Comparison of ENCODE assay signal across 12 cellular contexts in the genomic region with DNA sequence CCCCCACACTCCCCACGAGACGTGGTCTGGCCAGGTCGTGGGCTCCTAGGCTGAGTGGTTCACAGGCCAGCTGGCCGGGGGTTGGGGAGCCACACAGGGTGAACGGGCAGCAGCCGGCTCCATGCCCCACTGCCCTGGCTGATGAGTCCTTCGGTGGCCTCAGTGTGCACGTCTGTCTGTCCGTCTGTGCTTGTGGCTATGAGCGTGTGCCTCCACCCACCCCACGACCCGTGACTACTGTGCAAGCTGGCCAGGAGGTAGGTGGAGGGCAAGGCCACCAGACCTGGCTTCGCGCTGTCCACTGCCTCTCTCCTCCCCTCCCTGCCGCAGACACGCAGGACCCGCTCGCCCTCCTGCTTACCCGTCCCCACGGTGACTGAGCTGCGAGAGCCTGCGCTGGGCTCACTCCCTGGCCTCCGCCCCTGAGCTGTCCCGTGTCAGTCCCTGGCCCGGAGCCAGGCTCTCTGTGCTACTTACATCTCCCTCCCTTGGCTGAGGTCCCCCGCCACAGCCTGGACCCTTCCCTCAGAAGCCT. TPM values are rescaled to one million over a fixed set of nuclear protein-coding genes. Genes with fewer than 3 reads are reported as not detected.
DNase-seq lines count a peak whose midpoint lies in the region; ATAC-seq, FAIRE-seq and TF ChIP-seq lines count a peak whose summit lies in the region.
"Had no signal": no experiment of that assay in that cellular context is flagged by ENCODE, and none has a peak within 500 bp of the region (broad histone marks: within the 10 kb centered on the region; RNA-seq: fewer than 3 reads in every experiment).

No MANE protein-coding gene starts in this region.

- H3K4me1 ChIP-seq in IMR-90 (ENCODE audit: control insufficient read depth, insufficient read depth, low read length) (peaks cover 7% of the 10 kb centered on the region; the same call in 1 of the 2 replicates), esophagus muscularis mucosa (peaks cover 13 to 20% (median 16%) of the 10 kb centered on the region in 4 donors), HepG2 (ENCODE audit: insufficient read depth, low read length) (peaks cover 28% of the 10 kb centered on the region), stomach (peaks cover 0 to 17% (median 7%) of the 10 kb centered on the region in 4 donors)

- H4K91ac ChIP-seq in IMR-90 (ENCODE audit: insufficient read depth, low read depth, low read length): no peak overlapping the region

- H3K4me3 ChIP-seq in IMR-90 (ENCODE audit: insufficient read depth, low read depth, low read length): no peak overlapping the region
- H3K4me3 ChIP-seq in esophagus muscularis mucosa: no peak overlapping the region
- H3K4me3 ChIP-seq in HepG2 (replicated peaks in 1 of 3; ENCODE audit: insufficient read depth in 1 of 3, low read depth in 2 of 3, low read length in 3 of 3): no peak overlapping the region
- H3K4me3 ChIP-seq in stomach: no peak overlapping the region

- intact Hi-C loops in IMR-90 (cut with micrococcal nuclease): no loop called here
- intact Hi-C loops in esophagus muscularis mucosa (cut with DNase I): no loop called here
- intact Hi-C loops in HepG2 (cut with micrococcal nuclease; ENCODE audit: unreplicated experiment): no loop called here
- intact Hi-C loops in stomach (cut with DNase I; ENCODE audit: low total_unique reads): no loop called here

- no peak overlapping the region for H3K18ac ChIP-seq in IMR-90 (ENCODE audit: low read depth, low read length)

- H4K20me1 ChIP-seq in IMR-90 (ENCODE audit: insufficient read depth, low read length) (no peaks in the 10 kb centered on the region; the same call in none of the 2 replicates), HepG2 (ENCODE audit: insufficient read depth, low read length) (no peaks in the 10 kb centered on the region)

- no peak overlapping the region for H2BK5ac ChIP-seq in IMR-90 (ENCODE audit: low read depth, low read length, poor library complexity, severe bottlenecking)

- BruUV-seq in IMR-90 (replicated peaks; lab: Mats Ljungman, UMichigan) (no TSS peak), HepG2 (replicated peaks; lab: Mats Ljungman, UMichigan) (no TSS peak)

- peak overlapping the region; percentile 89 for H2AK9ac ChIP-seq in IMR-90 (replicated peaks; ENCODE audit: low read depth, low read length, poor library complexity)

- no peak for TF ChIP-seq EP300 in esophagus muscularis mucosa (IDR thresholded peaks at IDR 0.05)
- TF ChIP-seq EP300 in HepG2 (IDR thresholded peaks at IDR 0.05; ENCODE audit: low read depth in 2 of 2, low read length in 2 of 2): no peak
- TF ChIP-seq EP300 in HepG2 (CRISPR knock-in tag; IDR thresholded peaks at IDR 0.05; ENCODE audit: borderline replicate concordance): no peak
- TF ChIP-seq EP300 in stomach (IDR thresholded peaks at IDR 0.05): no peak

- H3K27ac ChIP-seq in IMR-90 (ENCODE audit: insufficient read depth, low read length) (no peak overlapping the region), esophagus muscularis mucosa (replicated peaks in 1 of 4) (peak overlapping the region; percentile 30 to 67 (median 58)), HepG2 (ENCODE audit: extremely low read length, insufficient read depth, low read length) (no peak overlapping the region), stomach (peak overlapping the region in 3 of 5 donors; percentile 2 to 38 (median 21))

- H4K8ac ChIP-seq in IMR-90 (ENCODE audit: low read depth in 2 of 2, low read length in 2 of 2): no peak overlapping the region

- H3K4me2 ChIP-seq in IMR-90 (ENCODE audit: low read depth, low read length): no peak overlapping the region
- H3K4me2 ChIP-seq in HepG2 (ENCODE audit: low read depth, low read length): no peak overlapping the region

- H2AFZ ChIP-seq in IMR-90 (replicated peaks; ENCODE audit: low read length, poor library complexity): no peak overlapping the region
- H2AFZ ChIP-seq in HepG2 (ENCODE audit: low read length): no peak overlapping the region

- TF ChIP-seq POLR2A in IMR-90 (IDR thresholded peaks at IDR 0.05; ENCODE audit: low read depth, low read length) (no peak), esophagus muscularis mucosa (IDR thresholded peaks at IDR 0.05; ENCODE audit: low read depth) (no peak), HepG2 (IDR thresholded peaks at IDR 0.05; ENCODE audit: insufficient read depth in 1 of 2, low read depth in 2 of 2, low read length in 2 of 2) (no peak), stomach (IDR thresholded peaks at IDR 0.05) (no peak)

- no peak overlapping the region for H3K14ac ChIP-seq in IMR-90 (replicated peaks; ENCODE audit: low read depth, low read length)

- in situ Hi-C loops in IMR-90 (cut with MboI; ENCODE audit: low sequenced_read_pairs): no loop called here
- in situ Hi-C loops in HepG2 (cut with HindIII; ENCODE audit: extremely low pct_ligation_motif_present, low pct_unique_long_range_greater_than_20kb): no loop called here

- H3K4ac ChIP-seq in IMR-90 (ENCODE audit: low read depth, low read length): peak overlapping the region; percentile 16; the same call in 1 of the 2 replicates

- no peak overlapping the region for H4K5ac ChIP-seq in IMR-90 (ENCODE audit: low read depth, low read length)

- TF ChIP-seq CTCF in IMR-90 (conservative IDR thresholded peaks at IDR 0.05; ENCODE audit: low read depth, low read length): no peak
- no peak for TF ChIP-seq CTCF in esophagus muscularis mucosa (IDR thresholded peaks at IDR 0.05)
- no peak for TF ChIP-seq CTCF in HepG2 (CRISPR knock-in tag; IDR thresholded peaks at IDR 0.05)
- TF ChIP-seq CTCF in stomach (IDR thresholded peaks at IDR 0.05): no peak

- peak; percentile 19 for DNase-seq in IMR-90
- no peak for DNase-seq in esophagus muscularis mucosa (ENCODE audit: extremely low spot score)
- DNase-seq in HepG2 (ENCODE audit: low spot score): no peak
- peak; percentile 49 for DNase-seq in stomach
- DNase-seq in SW480 (ENCODE audit: low spot score): no peak
- DNase-seq in NCI-H187 (lab: John Stamatoyannopoulos, UW): no peak
- DNase-seq: activated B cell treated with CpG ODN at 0.5 μM for 24 hours; activated naive CD8-positive, alpha-beta T cell treated with anti-CD3 and anti-CD28 coated beads for 36 hours; activated T-cell treated with anti-CD3 and anti-CD28 coated beads for 4 hours; naive B cell had no signal

- POLR2A ChIA-PET in IMR-90 (lab: Charles Lee; ENCODE audit: unreplicated experiment) (no interaction called here), HepG2 (lab: Yijun Ruan, JAX) (interaction anchor here (0.7 to 1.3 kb wide), 2 partner anchors 24 to 46 kb away, joined by 3 read pairs; a partner anchor contains a TSS)

- H2BK120ac ChIP-seq in IMR-90 (ENCODE audit: low read depth, low read length): no peak overlapping the region

- H3K79me2 ChIP-seq in HepG2 (ENCODE audit: insufficient read depth, low read length): no peaks in the 10 kb centered on the region

- H3K9ac ChIP-seq in IMR-90 (ENCODE audit: low read depth, low read length): no peak overlapping the region
- H3K9ac ChIP-seq in HepG2 (ENCODE audit: insufficient read depth, low read depth, low read length): no peak overlapping the region

- H3K9me1 ChIP-seq in IMR-90 (ENCODE audit: insufficient read depth, low read length): no peaks in the 10 kb centered on the region; the same call in 1 of the 2 replicates

- CTCF ChIA-PET in IMR-90 (lab: Yijun Ruan, JAX): no interaction called here
- CTCF ChIA-PET in HepG2 (lab: Yijun Ruan, JAX; ENCODE audit: low intra/inter-chr PET ratio, low total read pairs): no interaction called here

- no peak overlapping the region for H2BK15ac ChIP-seq in IMR-90 (ENCODE audit: low read depth, low read length)

- no peak overlapping the region for H2BK20ac ChIP-seq in IMR-90 (ENCODE audit: low read depth, low read length)

- peak; percentile 19 for ATAC-seq in IMR-90 (ENCODE audit: low read depth)
- no peak for ATAC-seq in HepG2
- no peak for ATAC-seq in HG03196 (IDR thresholded peaks at IDR 0.05; ENCODE audit: unreplicated experiment)
- ATAC-seq in GM18861 (IDR thresholded peaks at IDR 0.05; ENCODE audit: unreplicated experiment): no peak

- 50% methylated on average over 10 of the region's 26 CpGs; no CpG with 5 or more reads in 1 of the 2 experiments for WGBS in IMR-90 (ENCODE audit: extremely low coverage in 2 of 2, insufficient read length in 1 of 2), 2 experiments
- 61% methylated on average over 26 of the region's 26 CpGs for WGBS in esophagus muscularis mucosa
- 91% methylated on average over 14 of the region's 26 CpGs for WGBS in HepG2 (ENCODE audit: low lambda C conversion rate)
- WGBS in stomach, 5 donors: 56 to 75% (median 72%) methylated on average over 21 to 26 of the region's 26 CpGs

- dilution Hi-C loops in IMR-90 (cut with HindIII; ENCODE audit: low sequenced_read_pairs, unreplicated experiment): no loop called here

- H3K23ac ChIP-seq in IMR-90 (ENCODE audit: low read depth, low read length): no peak overlapping the region

- FAIRE-seq in HepG2 (lab: Jason Lieb, UNC): no peak

- H2AK5ac ChIP-seq in IMR-90 (ENCODE audit: low read depth, low read length): no peak overlapping the region

- peaks cover under 1 to 34% of the 10 kb centered on the region in 2 experiments for H3K79me1 ChIP-seq in IMR-90 (ENCODE audit: low read depth in 1 of 2, low read length in 2 of 2)

- H3K56ac ChIP-seq in IMR-90 (ENCODE audit: extremely low read depth, insufficient read depth, low read length): no peak overlapping the region

- TF ChIP-seq RAD21 in IMR-90 (IDR thresholded peaks at IDR 0.05; ENCODE audit: low read length) (no peak), HepG2 (CRISPR knock-in tag; IDR thresholded peaks at IDR 0.05) (no peak)

- H3K27me3 ChIP-seq in IMR-90 (ENCODE audit: control insufficient read depth, insufficient read depth, low read length) (no peaks in the 10 kb centered on the region), esophagus muscularis mucosa (no peaks in the 10 kb centered on the region), HepG2 (ENCODE audit: control insufficient read depth in 1 of 2, insufficient read depth in 2 of 2, low read length in 2 of 2) (no peaks in the 10 kb centered on the region), stomach (no peaks in the 10 kb centered on the region)

- H3K9me3 ChIP-seq in IMR-90 (ENCODE audit: control insufficient read depth, insufficient read depth, low read length): no peaks in the 10 kb centered on the region
- H3K9me3 ChIP-seq in esophagus muscularis mucosa: no peaks in the 10 kb centered on the region
- H3K9me3 ChIP-seq in HepG2 (ENCODE audit: low read length): no peaks in the 10 kb centered on the region
- H3K9me3 ChIP-seq in stomach: no peaks in the 10 kb centered on the region

- H3K36me3 ChIP-seq in IMR-90 (ENCODE audit: control insufficient read depth, insufficient read depth, low read length): peaks cover 69% of the 10 kb centered on the region
- peaks cover 0 to 62% (median 46%) of the 10 kb centered on the region in 4 donors for H3K36me3 ChIP-seq in esophagus muscularis mucosa
- H3K36me3 ChIP-seq in HepG2 (replicated peaks in 1 of 2; ENCODE audit: control insufficient read depth in 1 of 2, insufficient read depth in 2 of 2, low read length in 2 of 2): peaks cover 4 to 14% of the 10 kb centered on the region in 2 experiments; a peak in 4 of 5 replicates
- H3K36me3 ChIP-seq in stomach: peaks cover 26 to 55% (median 54%) of the 10 kb centered on the region in 4 donors

RNA-seq across cellular contexts. Expression of a gene that starts 14.1 kb away (rescaled TPM):
- total RNA-seq in IMR-90 (2012; rRNA removed) (2.5 and 2.8 TPM in 2 replicates), esophagus muscularis mucosa (10 to 100 TPM in 1 of 4 donors, 1 to 10 TPM in 3; 2.9 to 12.4 (median 7.1) TPM), HepG2 (2016; rRNA removed; fragmentation: Illumina TruSeq; extraction: Trizol) (0.11 and 0.17 TPM in 2 replicates), stomach (1 to 10 TPM in 3 of 5 donors, under 1 TPM in 1, not detected in 1; 0.89 to 6.5 (median 1.4) TPM)
- polyA plus RNA-seq in IMR-90 (2012; rRNA removed) (23.1 and 26.3 TPM in 2 replicates), HepG2 (2011; rRNA removed) (0.26 and 0.47 TPM in 2 replicates), stomach (1 to 10 TPM; 1.8 to 5.5 (median 2.8) TPM)
- 13.8 and 28.0 TPM in 2 replicates for polyA plus RNA-seq in IMR-90 (2012; cell fraction: cytosol; rRNA removed)
- polyA plus RNA-seq in IMR-90 (2012; cell fraction: nucleus; rRNA removed; ENCODE audit: low replicate concordance): 55.2 and 128 TPM in 2 replicates
- total RNA-seq in HepG2 (2016; cell fraction: cytosol; rRNA removed; fragmentation: Illumina TruSeq; extraction: Trizol; ENCODE audit: low read depth): 0.18 TPM in 1 of 2 replicates, not detected in the other
- 0.12 and 0.28 TPM in 2 replicates for total RNA-seq in HepG2 (2016; cell fraction: insoluble cytoplasmic fraction; rRNA removed; fragmentation: Illumina TruSeq; extraction: Trizol)
- 0.07 and 0.09 TPM in 2 replicates for total RNA-seq in HepG2 (2016; cell fraction: membrane; rRNA removed; fragmentation: Illumina TruSeq; extraction: Trizol)
- total RNA-seq in HepG2 (2016; cell fraction: nucleus; rRNA removed; fragmentation: Illumina TruSeq; extraction: Trizol): not detected in 2 replicates
- polyA plus RNA-seq in HepG2 (2011; cell fraction: cytosol; rRNA removed): 0.24 and 0.38 TPM in 2 replicates
- polyA plus RNA-seq in HepG2 (2011; cell fraction: nucleus; rRNA removed): 0.96 and 1.1 TPM in 2 replicates
- 0.16 and 0.33 TPM in 2 replicates for polyA plus RNA-seq in HepG2 (2012)
- 0.03 and 0.05 TPM in 2 replicates for polyA plus RNA-seq in HepG2 (2016; cell fraction: cytosol; fragmentation: Illumina TruSeq; extraction: Trizol; ENCODE audit: low read depth)
- polyA plus RNA-seq in HepG2 (2016; cell fraction: insoluble cytoplasmic fraction; fragmentation: Illumina TruSeq; extraction: Trizol; ENCODE audit: low read depth): 0.41 TPM in 1 of 2 replicates, not detected in the other
- polyA plus RNA-seq in HepG2 (2016; cell fraction: membrane; fragmentation: Illumina TruSeq; extraction: Trizol; ENCODE audit: low read depth): 0.08 and 0.15 TPM in 2 replicates
- 0.22 and 0.27 TPM in 2 replicates for polyA plus RNA-seq in HepG2 (2016; cell fraction: nucleus; fragmentation: Illumina TruSeq; extraction: Trizol; ENCODE audit: insufficient read depth, low read depth)
- 0.40 and 0.82 TPM in 2 replicates for polyA minus RNA-seq in HepG2 (2011; rRNA and poly(A)+ RNA removed; ENCODE audit: low replicate concordance)
- polyA minus RNA-seq in HepG2 (2011; cell fraction: cytosol; rRNA and poly(A)+ RNA removed): 0.26 and 0.40 TPM in 2 replicates
- polyA minus RNA-seq in HepG2 (2011; cell fraction: nucleus; rRNA and poly(A)+ RNA removed): 0.12 and 0.13 TPM in 2 replicates
- total RNA-seq: activated B cell treated with CpG ODN at 0.5 μM for 24 hours; activated naive CD8-positive, alpha-beta T cell treated with anti-CD3 and anti-CD28 coated beads for 36 hours had no signal

RNA-seq across cellular contexts. Expression of a gene that starts 14.7 kb away (rescaled TPM):
- total RNA-seq in IMR-90 (2012; rRNA removed) (22.2 and 22.8 TPM in 2 replicates), esophagus muscularis mucosa (10 to 100 TPM; 37.4 to 54.2 (median 39.3) TPM), HepG2 (2016; rRNA removed; fragmentation: Illumina TruSeq; extraction: Trizol) (17.8 and 23.0 TPM in 2 replicates), stomach (100 to 1,000 TPM in 1 of 5 donors, 10 to 100 TPM in 4; 15.2 to 131 (median 41.9) TPM)
- polyA plus RNA-seq in IMR-90 (2012; rRNA removed) (92.8 and 103 TPM in 2 replicates), HepG2 (2011; rRNA removed) (95.6 and 100 TPM in 2 replicates), stomach (100 to 1,000 TPM in 2 of 3 donors, 10 to 100 TPM in 1; 54.6 to 126 (median 102) TPM)
- 118 and 174 TPM in 2 replicates for polyA plus RNA-seq in IMR-90 (2012; cell fraction: cytosol; rRNA removed)
- 167 and 222 TPM in 2 replicates for polyA plus RNA-seq in IMR-90 (2012; cell fraction: nucleus; rRNA removed; ENCODE audit: low replicate concordance)
- total RNA-seq in HepG2 (2016; cell fraction: cytosol; rRNA removed; fragmentation: Illumina TruSeq; extraction: Trizol; ENCODE audit: low read depth): 9.2 and 11.2 TPM in 2 replicates
- total RNA-seq in HepG2 (2016; cell fraction: insoluble cytoplasmic fraction; rRNA removed; fragmentation: Illumina TruSeq; extraction: Trizol): 18.6 and 19.0 TPM in 2 replicates
- total RNA-seq in HepG2 (2016; cell fraction: membrane; rRNA removed; fragmentation: Illumina TruSeq; extraction: Trizol): 17.5 and 18.7 TPM in 2 replicates
- total RNA-seq in HepG2 (2016; cell fraction: nucleus; rRNA removed; fragmentation: Illumina TruSeq; extraction: Trizol): 16.8 and 18.6 TPM in 2 replicates
- 119 and 132 TPM in 2 replicates for polyA plus RNA-seq in HepG2 (2011; cell fraction: cytosol; rRNA removed)
- 140 and 147 TPM in 2 replicates for polyA plus RNA-seq in HepG2 (2011; cell fraction: nucleus; rRNA removed)
- 63.2 and 90.3 TPM in 2 replicates for polyA plus RNA-seq in HepG2 (2012)
- polyA plus RNA-seq in HepG2 (2016; cell fraction: cytosol; fragmentation: Illumina TruSeq; extraction: Trizol; ENCODE audit: low read depth): 21.5 and 21.9 TPM in 2 replicates
- 35.6 and 42.4 TPM in 2 replicates for polyA plus RNA-seq in HepG2 (2016; cell fraction: insoluble cytoplasmic fraction; fragmentation: Illumina TruSeq; extraction: Trizol; ENCODE audit: low read depth)
- polyA plus RNA-seq in HepG2 (2016; cell fraction: membrane; fragmentation: Illumina TruSeq; extraction: Trizol; ENCODE audit: low read depth): 24.2 and 24.7 TPM in 2 replicates
- 46.6 and 53.0 TPM in 2 replicates for polyA plus RNA-seq in HepG2 (2016; cell fraction: nucleus; fragmentation: Illumina TruSeq; extraction: Trizol; ENCODE audit: insufficient read depth, low read depth)
- 13.2 and 78.6 TPM in 2 replicates for polyA minus RNA-seq in HepG2 (2011; rRNA and poly(A)+ RNA removed; ENCODE audit: low replicate concordance)
- 35.6 and 37.7 TPM in 2 replicates for polyA minus RNA-seq in HepG2 (2011; cell fraction: cytosol; rRNA and poly(A)+ RNA removed)
- 26.9 and 27.8 TPM in 2 replicates for polyA minus RNA-seq in HepG2 (2011; cell fraction: nucleus; rRNA and poly(A)+ RNA removed)

RNA-seq across cellular contexts. Expression of a gene that starts 30.6 kb away (rescaled TPM):
- total RNA-seq in IMR-90 (2012; rRNA removed) (37.8 and 39.7 TPM in 2 replicates), esophagus muscularis mucosa (10 to 100 TPM; 20.9 to 28.2 (median 23.0) TPM), HepG2 (2016; rRNA removed; fragmentation: Illumina TruSeq; extraction: Trizol) (28.6 and 30.3 TPM in 2 replicates), stomach (10 to 100 TPM in 2 of 5 donors, 1 to 10 TPM in 3; 2.6 to 13.4 (median 7.1) TPM)
- polyA plus RNA-seq in IMR-90 (2012; rRNA removed) (62.1 and 67.8 TPM in 2 replicates), HepG2 (2011; rRNA removed) (10.3 and 11.2 TPM in 2 replicates), stomach (10 to 100 TPM; 16.6 to 21.7 (median 16.7) TPM)
- polyA plus RNA-seq in IMR-90 (2012; cell fraction: cytosol; rRNA removed): 47.0 and 48.8 TPM in 2 replicates
- polyA plus RNA-seq in IMR-90 (2012; cell fraction: nucleus; rRNA removed; ENCODE audit: low replicate concordance): 34.7 and 48.2 TPM in 2 replicates
- total RNA-seq in HepG2 (2016; cell fraction: cytosol; rRNA removed; fragmentation: Illumina TruSeq; extraction: Trizol; ENCODE audit: low read depth): 13.1 and 13.9 TPM in 2 replicates
- 27.8 and 29.2 TPM in 2 replicates for total RNA-seq in HepG2 (2016; cell fraction: insoluble cytoplasmic fraction; rRNA removed; fragmentation: Illumina TruSeq; extraction: Trizol)
- total RNA-seq in HepG2 (2016; cell fraction: membrane; rRNA removed; fragmentation: Illumina TruSeq; extraction: Trizol): 33.4 and 34.4 TPM in 2 replicates
- 20.8 and 24.8 TPM in 2 replicates for total RNA-seq in HepG2 (2016; cell fraction: nucleus; rRNA removed; fragmentation: Illumina TruSeq; extraction: Trizol)
- polyA plus RNA-seq in HepG2 (2011; cell fraction: cytosol; rRNA removed): 8.4 and 9.9 TPM in 2 replicates
- polyA plus RNA-seq in HepG2 (2011; cell fraction: nucleus; rRNA removed): 10.0 and 10.5 TPM in 2 replicates
- 8.6 and 11.1 TPM in 2 replicates for polyA plus RNA-seq in HepG2 (2012)
- 40.9 and 52.2 TPM in 2 replicates for polyA plus RNA-seq in HepG2 (2016; cell fraction: cytosol; fragmentation: Illumina TruSeq; extraction: Trizol; ENCODE audit: low read depth)
- 37.9 and 45.4 TPM in 2 replicates for polyA plus RNA-seq in HepG2 (2016; cell fraction: insoluble cytoplasmic fraction; fragmentation: Illumina TruSeq; extraction: Trizol; ENCODE audit: low read depth)
- 50.3 and 61.8 TPM in 2 replicates for polyA plus RNA-seq in HepG2 (2016; cell fraction: membrane; fragmentation: Illumina TruSeq; extraction: Trizol; ENCODE audit: low read depth)
- 38.0 and 40.7 TPM in 2 replicates for polyA plus RNA-seq in HepG2 (2016; cell fraction: nucleus; fragmentation: Illumina TruSeq; extraction: Trizol; ENCODE audit: insufficient read depth, low read depth)
- polyA minus RNA-seq in HepG2 (2011; rRNA and poly(A)+ RNA removed; ENCODE audit: low replicate concordance): 18.2 and 44.3 TPM in 2 replicates
- polyA minus RNA-seq in HepG2 (2011; cell fraction: cytosol; rRNA and poly(A)+ RNA removed): 3.3 and 3.9 TPM in 2 replicates
- polyA minus RNA-seq in HepG2 (2011; cell fraction: nucleus; rRNA and poly(A)+ RNA removed): 16.3 and 17.3 TPM in 2 replicates

RNA-seq across cellular contexts. Expression of a gene that starts 45.9 kb away (rescaled TPM):
- total RNA-seq in IMR-90 (2012; rRNA removed): 14.4 and 14.5 TPM in 2 replicates
- polyA plus RNA-seq in IMR-90 (2012; rRNA removed): 23.6 and 24.9 TPM in 2 replicates
- polyA plus RNA-seq in IMR-90 (2012; cell fraction: cytosol; rRNA removed): 10.3 and 13.7 TPM in 2 replicates
- 31.5 and 46.9 TPM in 2 replicates for polyA plus RNA-seq in IMR-90 (2012; cell fraction: nucleus; rRNA removed; ENCODE audit: low replicate concordance)
- total RNA-seq in esophagus muscularis mucosa: 10 to 100 TPM; 18.6 to 76.5 (median 33.7) TPM
- 19.3 and 21.6 TPM in 2 replicates for total RNA-seq in HepG2 (2016; rRNA removed; fragmentation: Illumina TruSeq; extraction: Trizol)
- 10.7 and 14.0 TPM in 2 replicates for total RNA-seq in HepG2 (2016; cell fraction: cytosol; rRNA removed; fragmentation: Illumina TruSeq; extraction: Trizol; ENCODE audit: low read depth)
- total RNA-seq in HepG2 (2016; cell fraction: insoluble cytoplasmic fraction; rRNA removed; fragmentation: Illumina TruSeq; extraction: Trizol): 18.7 and 21.0 TPM in 2 replicates
- total RNA-seq in HepG2 (2016; cell fraction: membrane; rRNA removed; fragmentation: Illumina TruSeq; extraction: Trizol): 20.4 and 22.8 TPM in 2 replicates
- total RNA-seq in HepG2 (2016; cell fraction: nucleus; rRNA removed; fragmentation: Illumina TruSeq; extraction: Trizol): 19.0 and 20.5 TPM in 2 replicates
- polyA plus RNA-seq in HepG2 (2011; rRNA removed): 29.2 and 34.2 TPM in 2 replicates
- 20.1 and 22.1 TPM in 2 replicates for polyA plus RNA-seq in HepG2 (2011; cell fraction: cytosol; rRNA removed)
- 41.4 and 55.5 TPM in 2 replicates for polyA plus RNA-seq in HepG2 (2011; cell fraction: nucleus; rRNA removed)
- 17.3 and 22.8 TPM in 2 replicates for polyA plus RNA-seq in HepG2 (2012)
- polyA plus RNA-seq in HepG2 (2016; cell fraction: cytosol; fragmentation: Illumina TruSeq; extraction: Trizol; ENCODE audit: low read depth): 20.0 and 28.7 TPM in 2 replicates
- 23.9 and 26.6 TPM in 2 replicates for polyA plus RNA-seq in HepG2 (2016; cell fraction: insoluble cytoplasmic fraction; fragmentation: Illumina TruSeq; extraction: Trizol; ENCODE audit: low read depth)
- polyA plus RNA-seq in HepG2 (2016; cell fraction: membrane; fragmentation: Illumina TruSeq; extraction: Trizol; ENCODE audit: low read depth): 30.2 and 33.5 TPM in 2 replicates
- polyA plus RNA-seq in HepG2 (2016; cell fraction: nucleus; fragmentation: Illumina TruSeq; extraction: Trizol; ENCODE audit: insufficient read depth, low read depth): 57.4 and 61.7 TPM in 2 replicates
- polyA minus RNA-seq in HepG2 (2011; rRNA and poly(A)+ RNA removed; ENCODE audit: low replicate concordance): 47.2 and 80.3 TPM in 2 replicates
- 15.8 TPM in 2 replicates for polyA minus RNA-seq in HepG2 (2011; cell fraction: cytosol; rRNA and poly(A)+ RNA removed)
- polyA minus RNA-seq in HepG2 (2011; cell fraction: nucleus; rRNA and poly(A)+ RNA removed): 24.3 and 36.3 TPM in 2 replicates
- 10 to 100 TPM; 10.4 to 39.7 (median 15.4) TPM for total RNA-seq in stomach
- 10 to 100 TPM; 11.9 to 17.4 (median 16.2) TPM for polyA plus RNA-seq in stomach

RNA-seq across cellular contexts. Expression of a gene that starts 46.2 kb away (rescaled TPM):
- 392 and 401 TPM in 2 replicates for total RNA-seq in IMR-90 (2012; rRNA removed)
- 173 and 202 TPM in 2 replicates for polyA plus RNA-seq in IMR-90 (2012; rRNA removed)
- polyA plus RNA-seq in IMR-90 (2012; cell fraction: cytosol; rRNA removed): 58.5 and 142 TPM in 2 replicates
- polyA plus RNA-seq in IMR-90 (2012; cell fraction: nucleus; rRNA removed; ENCODE audit: low replicate concordance): 19.7 and 77.2 TPM in 2 replicates
- total RNA-seq in esophagus muscularis mucosa: 100 to 1,000 TPM; 181 to 255 (median 233) TPM
- 625 and 944 TPM in 2 replicates for total RNA-seq in HepG2 (2016; rRNA removed; fragmentation: Illumina TruSeq; extraction: Trizol)
- 53.4 and 61.8 TPM in 2 replicates for total RNA-seq in HepG2 (2016; cell fraction: cytosol; rRNA removed; fragmentation: Illumina TruSeq; extraction: Trizol; ENCODE audit: low read depth)
- total RNA-seq in HepG2 (2016; cell fraction: insoluble cytoplasmic fraction; rRNA removed; fragmentation: Illumina TruSeq; extraction: Trizol): 635 and 912 TPM in 2 replicates
- 124 and 145 TPM in 2 replicates for total RNA-seq in HepG2 (2016; cell fraction: membrane; rRNA removed; fragmentation: Illumina TruSeq; extraction: Trizol)
- 234 and 241 TPM in 2 replicates for total RNA-seq in HepG2 (2016; cell fraction: nucleus; rRNA removed; fragmentation: Illumina TruSeq; extraction: Trizol)
- polyA plus RNA-seq in HepG2 (2011; rRNA removed): 109 and 124 TPM in 2 replicates
- polyA plus RNA-seq in HepG2 (2011; cell fraction: cytosol; rRNA removed): 106 and 126 TPM in 2 replicates
- polyA plus RNA-seq in HepG2 (2011; cell fraction: nucleus; rRNA removed): 30.7 and 40.3 TPM in 2 replicates
- 246 and 411 TPM in 2 replicates for polyA plus RNA-seq in HepG2 (2012)
- 34.4 and 42.4 TPM in 2 replicates for polyA plus RNA-seq in HepG2 (2016; cell fraction: cytosol; fragmentation: Illumina TruSeq; extraction: Trizol; ENCODE audit: low read depth)
- 671 and 701 TPM in 2 replicates for polyA plus RNA-seq in HepG2 (2016; cell fraction: insoluble cytoplasmic fraction; fragmentation: Illumina TruSeq; extraction: Trizol; ENCODE audit: low read depth)
- polyA plus RNA-seq in HepG2 (2016; cell fraction: membrane; fragmentation: Illumina TruSeq; extraction: Trizol; ENCODE audit: low read depth): 64.7 and 77.0 TPM in 2 replicates
- 237 and 254 TPM in 2 replicates for polyA plus RNA-seq in HepG2 (2016; cell fraction: nucleus; fragmentation: Illumina TruSeq; extraction: Trizol; ENCODE audit: insufficient read depth, low read depth)
- polyA minus RNA-seq in HepG2 (2011; rRNA and poly(A)+ RNA removed; ENCODE audit: low replicate concordance): 102 and 167 TPM in 2 replicates
- polyA minus RNA-seq in HepG2 (2011; cell fraction: cytosol; rRNA and poly(A)+ RNA removed): 71.6 and 76.1 TPM in 2 replicates
- polyA minus RNA-seq in HepG2 (2011; cell fraction: nucleus; rRNA and poly(A)+ RNA removed): 38.2 and 41.5 TPM in 2 replicates
- total RNA-seq in stomach: 100 to 1,000 TPM in 4 of 5 donors, 10 to 100 TPM in 1; 40.3 to 315 (median 162) TPM
- polyA plus RNA-seq in stomach: 100 to 1,000 TPM; 117 to 137 (median 129) TPM

Comparison
In these comparisons a context has a peak if more than half of its experiments do, and no peak if none do; other contexts are left out.
1. DNase-seq: peak in IMR-90 (single experiment) and stomach (single experiment); none in esophagus muscularis mucosa (single experiment), HepG2 (single experiment), SW480 (single experiment) and NCI-H187 (0 of 2).
2. H3K27ac ChIP-seq: peak in esophagus muscularis mucosa (4 of 4) and stomach (3 of 5); none in IMR-90 (single experiment) and HepG2 (single experiment).